ENCODE assay signal across 14 cellular contexts in genomic region chr6:453152-453551, GRCh38.
DNase-seq lines count a peak whose midpoint lies in the region; ATAC-seq and TF ChIP-seq lines count a peak whose summit lies in the region.
"Had no signal": no experiment of that assay in that cellular context is flagged by ENCODE, and none has a peak within 500 bp of the region (broad histone marks: within the 10 kb centered on the region; RNA-seq: fewer than 3 reads in every experiment).

No MANE protein-coding gene starts in this region.

- intact Hi-C loops in activated naive CD4-positive, alpha-beta T cell treated with anti-CD3 and anti-CD28 coated beads for 36 hours (cut with micrococcal nuclease), result no loop called here

- H3K27ac Mint-ChIP-seq in activated naive CD4-positive, alpha-beta T cell treated with anti-CD3 and anti-CD28 coated beads for 36 hours, result no peak overlapping the region
- H3K27ac Mint-ChIP-seq: activated naive CD4-positive, alpha-beta T cell treated with anti-CD3 and anti-CD28 coated beads, Interleukin-2, amount 10 ng/mL, durations not matched to agents 7 days and 5 days; IgD-negative memory B cell had no signal

- POLR2A ChIA-PET in GM10248 (lab: Yijun Ruan, JAX), result no interaction called here

- H3K36me3 Mint-ChIP-seq in activated naive CD4-positive, alpha-beta T cell treated with anti-CD3 and anti-CD28 coated beads for 36 hours (ENCODE audit: low read depth), result peaks cover 3% of the 10 kb centered on the region
- H3K36me3 Mint-ChIP-seq: IgD-negative memory B cell had no signal

- peak; percentile 67 for DNase-seq in DMS 273 (lab: John Stamatoyannopoulos, UW; ENCODE audit: unreplicated experiment)
- DNase-seq in DMS 273 treated with DMSO at 0.1 percent for 48 hours (lab: John Stamatoyannopoulos, UW), result no peak
- peak; percentile 5 for DNase-seq in cerebellum (ENCODE audit: low spot score)
- peak; percentile 51 for DNase-seq in islet precursor cell
- peak; percentile 21 for DNase-seq in stimulated activated CD8-positive, alpha-beta memory T cell treated with anti-CD3 and anti-CD28 coated beads, Interleukin-4, amount 100 ng/mL, for 48 hours
- no peak for DNase-seq in GM10248 (ENCODE audit: extremely low spot score)
- no peak for DNase-seq in activated naive CD4-positive, alpha-beta T cell treated with anti-CD3 and anti-CD28 coated beads for 36 hours
- DNase-seq: activated naive CD4-positive, alpha-beta T cell treated with anti-CD3 and anti-CD28 coated beads, Interleukin-2, amount 10 ng/mL, durations not matched to agents 7 days and 5 days; DMS79; effector CD8-positive, alpha-beta T cell; NCI-H2227 treated with DMSO at 0.1 percent for 48 hours had no signal

- no peak for TF ChIP-seq CTCF in GM10248 (IDR thresholded peaks at IDR 0.05; ENCODE audit: control extremely low read depth, extremely low read depth, low read depth, missing control alignments)

- H3K27me3 Mint-ChIP-seq in activated naive CD4-positive, alpha-beta T cell treated with anti-CD3 and anti-CD28 coated beads for 36 hours (ENCODE audit: low read depth), result no peaks in the 10 kb centered on the region
- H3K27me3 Mint-ChIP-seq: IgD-negative memory B cell had no signal

- H3K9me3 Mint-ChIP-seq in activated naive CD4-positive, alpha-beta T cell treated with anti-CD3 and anti-CD28 coated beads for 36 hours, result peaks cover 4% of the 10 kb centered on the region

- no peak overlapping the region for H3K4me3 Mint-ChIP-seq in activated naive CD4-positive, alpha-beta T cell treated with anti-CD3 and anti-CD28 coated beads for 36 hours
- H3K4me3 Mint-ChIP-seq: activated naive CD4-positive, alpha-beta T cell treated with anti-CD3 and anti-CD28 coated beads, Interleukin-2, amount 10 ng/mL, durations not matched to agents 7 days and 5 days; IgD-negative memory B cell had no signal

- CTCF ChIA-PET in GM10248 (lab: Yijun Ruan, JAX), result interaction anchor here (0.7 to 2.2 kb wide), 3 partner anchors 9 to 31 kb away, joined by 3 to 6 read pairs (median 3); no protein-coding TSS in a partner anchor
- CTCF ChIA-PET in activated naive CD4-positive, alpha-beta T cell treated with anti-CD3 and anti-CD28 coated beads for 36 hours (lab: Charles Lee), result interaction anchor here (1.6 kb wide), 1 partner anchor 18 kb away, joined by 3 read pairs; no protein-coding TSS in a partner anchor

- peaks cover 28% of the 10 kb centered on the region for H3K4me1 Mint-ChIP-seq in activated naive CD4-positive, alpha-beta T cell treated with anti-CD3 and anti-CD28 coated beads for 36 hours (ENCODE audit: low read depth)

- ATAC-seq in HG02623 (IDR thresholded peaks at IDR 0.05; ENCODE audit: unreplicated experiment), result no peak
- ATAC-seq: activated CD4-positive, CD25-positive, alpha-beta regulatory T cell treated with anti-CD3 and anti-CD28 coated beads, Interleukin-2, amount 50 U/mL, for 24 hours had no signal

Comparison
In these comparisons a context has a peak if more than half of its experiments do, and no peak if none do; other contexts are left out.
1. DNase-seq: peak in DMS 273 (single experiment), cerebellum (single experiment), islet precursor cell (single experiment) and stimulated activated CD8-positive, alpha-beta memory T cell treated with anti-CD3 and anti-CD28 coated beads, Interleukin-4, amount 100 ng/mL, for 48 hours (single experiment); none in DMS 273 treated with DMSO at 0.1 percent for 48 hours (single experiment), GM10248 (single experiment) and activated naive CD4-positive, alpha-beta T cell treated with anti-CD3 and anti-CD28 coated beads for 36 hours (single experiment).